Comparison of ENCODE assay signal across 31 cellular contexts in genomic region chr16:6841392-6841791, GRCh38.
DNase-seq lines count a peak whose midpoint lies in the region; ATAC-seq and TF ChIP-seq lines count a peak whose summit lies in the region.
"Had no signal": no experiment of that assay in that cellular context is flagged by ENCODE, and none has a peak within 500 bp of the region (broad histone marks: within the 10 kb centered on the region; RNA-seq: fewer than 3 reads in every experiment).

No MANE protein-coding gene starts in this region.

- 84% methylated on average over 6 of the region's 6 CpGs for WGBS in esophagus muscularis mucosa

- H3K36me3 ChIP-seq in esophagus muscularis mucosa, result no peaks in the 10 kb centered on the region
- H3K36me3 ChIP-seq: BE2C; BLaER1; BLaER1 treated with 17β-estradiol and CSF1 and Interleukin-3, amounts not matched to agents 10 nM and 100 nM had no signal

- no peak overlapping the region for H3K27ac ChIP-seq in esophagus muscularis mucosa (replicated peaks in 1 of 4)
- H3K27ac ChIP-seq: 22Rv1; A549; BLaER1; BLaER1 treated with 17β-estradiol and CSF1 and Interleukin-3, amounts not matched to agents 10 nM and 100 nM; C4-2B had no signal

- no peak for TF ChIP-seq CTCF in esophagus muscularis mucosa (IDR thresholded peaks at IDR 0.05)
- no peak for TF ChIP-seq CTCF in GM10266 (IDR thresholded peaks at IDR 0.05; ENCODE audit: control insufficient read depth, insufficient read depth, low read depth, missing control alignments)

- no peaks in the 10 kb centered on the region for H3K4me1 ChIP-seq in esophagus muscularis mucosa
- H3K4me1 ChIP-seq: A549; BE2C; BLaER1; BLaER1 treated with 17β-estradiol and CSF1 and Interleukin-3, amounts not matched to agents 10 nM and 100 nM; Caco-2 had no signal

- H3K9me3 ChIP-seq in esophagus muscularis mucosa, result peaks cover 0 to 7% (median 2%) of the 10 kb centered on the region in 4 donors
- H3K9me3 ChIP-seq: A549, BE2C, Caco-2 had no signal

- no peaks in the 10 kb centered on the region for H3K27me3 ChIP-seq in esophagus muscularis mucosa
- H3K27me3 ChIP-seq: BE2C; BLaER1; BLaER1 treated with 17β-estradiol and CSF1 and Interleukin-3, amounts not matched to agents 10 nM and 100 nM had no signal

- no peak for TF ChIP-seq POLR2A in esophagus muscularis mucosa (IDR thresholded peaks at IDR 0.05; ENCODE audit: low read depth)

- intact Hi-C loops in esophagus muscularis mucosa (cut with DNase I) (no loop called here), left ventricle myocardium superior (cut with micrococcal nuclease) (no loop called here)

- DNase-seq in DMS79 (lab: John Stamatoyannopoulos, UW), result peak; percentile 31
- peak; percentile 10 for DNase-seq in DMS79 treated with DMSO at 0.1 percent for 48 hours (lab: John Stamatoyannopoulos, UW)
- peak; percentile 42 for DNase-seq in esophagus muscularis mucosa (ENCODE audit: extremely low spot score)
- DNase-seq in putamen (ENCODE audit: low spot score), result peak; percentile 48
- DNase-seq in GM10266 (ENCODE audit: extremely low spot score), result no peak
- DNase-seq in left ventricle myocardium superior, result no peak
- DNase-seq in NCI-H1417 treated with DMSO at 0.1 percent for 48 hours (lab: John Stamatoyannopoulos, UW), result no peak
- DNase-seq: 8988T; ACHN; AML-193; BE2C; C1 segment of cervical spinal cord; Caco-2; Calu3; CD4-positive, alpha-beta memory T cell; CD4-positive, alpha-beta T cell; CD4-positive, CD25-positive, alpha-beta regulatory T cell; CD8-positive, alpha-beta memory T cell; CD8-positive, alpha-beta T cell; COR-L47; DMS 273 treated with DMSO at 0.1 percent for 48 hours; DMS153; DMS53; DND-41; EL had no signal

- ATAC-seq in left ventricle myocardium superior, result no peak
- ATAC-seq in GM18861 (IDR thresholded peaks at IDR 0.05; ENCODE audit: unreplicated experiment), result no peak
- ATAC-seq: A549; CD8-positive, alpha-beta T cell had no signal

- TF ChIP-seq EP300 in esophagus muscularis mucosa (IDR thresholded peaks at IDR 0.05), result no peak

- no peak overlapping the region for H3K4me3 ChIP-seq in esophagus muscularis mucosa
- H3K4me3 ChIP-seq: A549; BLaER1; BLaER1 treated with 17β-estradiol and CSF1 and Interleukin-3, amounts not matched to agents 10 nM and 100 nM had no signal

Comparison
In these comparisons a context has a peak if more than half of its experiments do, and no peak if none do; other contexts are left out.
1. DNase-seq: peak in DMS79 (single experiment), DMS79 treated with DMSO at 0.1 percent for 48 hours (single experiment), esophagus muscularis mucosa (single experiment) and putamen (single experiment); none in GM10266 (single experiment), left ventricle myocardium superior (single experiment) and NCI-H1417 treated with DMSO at 0.1 percent for 48 hours (single experiment).